ENCODE assay signal across 24 cellular contexts in genomic region chr10:29886299-29886698, GRCh38.
DNase-seq lines count a peak whose midpoint lies in the region; ATAC-seq and TF ChIP-seq lines count a peak whose summit lies in the region.
"Had no signal": no experiment of that assay in that cellular context is flagged by ENCODE, and none has a peak within 500 bp of the region (broad histone marks: within the 10 kb centered on the region; RNA-seq: fewer than 3 reads in every experiment).

No MANE protein-coding gene starts in this region.

- POLR2A ChIA-PET in Caco-2 (lab: Charles Lee) = no interaction called here

- H3K27me3 Mint-ChIP-seq in Caco-2 (ENCODE audit: insufficient read depth, unreplicated experiment) = no peaks in the 10 kb centered on the region
- H3K27me3 Mint-ChIP-seq in nephron (ENCODE audit: low read depth) = peaks cover 10% of the 10 kb centered on the region

- peak; percentile 71 for ATAC-seq in body of pancreas
- peak; percentile 19 for ATAC-seq in stimulated activated effector memory CD8-positive, alpha-beta T cell treated with anti-CD3 and anti-CD28 coated beads, Interleukin-12 subunit alpha, Interleukin-12 subunit beta, amount 100 ng/mL, for 72 hours
- ATAC-seq: K562, PC-3 had no signal

- H3K4me3 ChIP-seq in Caco-2 (ENCODE audit: low read depth, low read length) (no peak overlapping the region), body of pancreas (no peak overlapping the region), suprapubic skin (no peak overlapping the region), adrenal gland (no peak overlapping the region)
- H3K4me3 ChIP-seq: K562 had no signal

- H3K36me3 Mint-ChIP-seq in Caco-2 (ENCODE audit: insufficient read depth, unreplicated experiment) (no peaks in the 10 kb centered on the region), nephron (ENCODE audit: low read depth) (no peaks in the 10 kb centered on the region)
- H3K36me3 Mint-ChIP-seq in stimulated activated effector memory CD8-positive, alpha-beta T cell treated with anti-CD3 and anti-CD28 coated beads, Interleukin-12 subunit alpha, Interleukin-12 subunit beta, amount 100 ng/mL, for 72 hours = no peaks in the 10 kb centered on the region
- H3K36me3 Mint-ChIP-seq: CD14-positive monocyte; CD8-positive, alpha-beta memory T cell had no signal

- TF ChIP-seq CTCF in Caco-2 (IDR thresholded peaks at IDR 0.05; ENCODE audit: insufficient read depth in 1 of 2, low read depth in 1 of 2, low read length in 1 of 2, severe bottlenecking in 1 of 2, unreplicated experiment in 1 of 2) (no peak), body of pancreas (IDR thresholded peaks at IDR 0.05) (no peak), nephron (IDR thresholded peaks at IDR 0.05; ENCODE audit: unreplicated experiment in 3 of 3) (no peak), suprapubic skin (IDR thresholded peaks at IDR 0.05) (no peak), adrenal gland (IDR thresholded peaks at IDR 0.05) (no peak)

- H3K4me1 ChIP-seq in Caco-2 (peaks cover 36% of the 10 kb centered on the region), body of pancreas (no peaks in the 10 kb centered on the region), suprapubic skin (peaks cover 8% of the 10 kb centered on the region), adrenal gland (replicated peaks in 1 of 2) (no peaks in the 10 kb centered on the region)
- H3K4me1 ChIP-seq: BE2C had no signal

- TF ChIP-seq POLR2A in body of pancreas (IDR thresholded peaks at IDR 0.05) (no peak), suprapubic skin (IDR thresholded peaks at IDR 0.05) (no peak), adrenal gland (IDR thresholded peaks at IDR 0.05) (no peak)

- DNase-seq in Caco-2 (no peak), body of pancreas (no peak), suprapubic skin (ENCODE audit: low spot score in 2 of 2) (no peak), head of caudate nucleus (no peak), adrenal gland (no peak)
- no peak for DNase-seq in stimulated activated effector memory CD8-positive, alpha-beta T cell treated with anti-CD3 and anti-CD28 coated beads, Interleukin-12 subunit alpha, Interleukin-12 subunit beta, amount 100 ng/mL, for 72 hours (ENCODE audit: low spot score in 2 of 2)
- DNase-seq: 8988T; ACHN; BE2C; Calu3; CD8-positive, alpha-beta memory T cell; DMS153; DND-41; Kasumi-1; NCI-H1092 treated with DMSO at 0.1 percent for 48 hours; NCI-H1436; NCI-H2029; NCI-H446; NCI-H524 treated with DMSO at 0.1 percent for 48 hours; NCI-H774; PC-3 had no signal

- no peak overlapping the region for H3K4me3 Mint-ChIP-seq in Caco-2 (ENCODE audit: unreplicated experiment)
- H3K4me3 Mint-ChIP-seq in nephron = no peak overlapping the region
- H3K4me3 Mint-ChIP-seq in stimulated activated effector memory CD8-positive, alpha-beta T cell treated with anti-CD3 and anti-CD28 coated beads, Interleukin-12 subunit alpha, Interleukin-12 subunit beta, amount 100 ng/mL, for 72 hours = no peak overlapping the region
- H3K4me3 Mint-ChIP-seq: CD14-positive monocyte; CD8-positive, alpha-beta memory T cell had no signal

- 70 to 78% methylated on average over 3 of the region's 3 CpGs for WGBS in body of pancreas, 2 donors
- 89% methylated on average over 3 of the region's 3 CpGs for WGBS in suprapubic skin
- 77 to 88% (median 81%) methylated on average over 3 of the region's 3 CpGs for WGBS in adrenal gland, 4 donors

- no peaks in the 10 kb centered on the region for H3K9me3 Mint-ChIP-seq in Caco-2 (ENCODE audit: unreplicated experiment)
- no peaks in the 10 kb centered on the region for H3K9me3 Mint-ChIP-seq in nephron
- no peaks in the 10 kb centered on the region for H3K9me3 Mint-ChIP-seq in stimulated activated effector memory CD8-positive, alpha-beta T cell treated with anti-CD3 and anti-CD28 coated beads, Interleukin-12 subunit alpha, Interleukin-12 subunit beta, amount 100 ng/mL, for 72 hours
- H3K9me3 Mint-ChIP-seq: CD14-positive monocyte; CD8-positive, alpha-beta memory T cell had no signal

- H3K4me1 Mint-ChIP-seq in Caco-2 (ENCODE audit: low read depth, unreplicated experiment) = peaks cover 25% of the 10 kb centered on the region
- peaks cover 32% of the 10 kb centered on the region for H3K4me1 Mint-ChIP-seq in nephron
- no peaks in the 10 kb centered on the region for H3K4me1 Mint-ChIP-seq in stimulated activated effector memory CD8-positive, alpha-beta T cell treated with anti-CD3 and anti-CD28 coated beads, Interleukin-12 subunit alpha, Interleukin-12 subunit beta, amount 100 ng/mL, for 72 hours
- H3K4me1 Mint-ChIP-seq: CD14-positive monocyte; CD8-positive, alpha-beta memory T cell had no signal

- H3K36me3 ChIP-seq in Caco-2 (ENCODE audit: control insufficient read depth, insufficient read depth, low read length) = no peaks in the 10 kb centered on the region
- no peaks in the 10 kb centered on the region for H3K36me3 ChIP-seq in body of pancreas (replicated peaks in 1 of 2; ENCODE audit: insufficient read depth in 1 of 2, low read depth in 2 of 2)
- no peaks in the 10 kb centered on the region for H3K36me3 ChIP-seq in suprapubic skin
- no peaks in the 10 kb centered on the region for H3K36me3 ChIP-seq in adrenal gland (replicated peaks in 1 of 2)
- H3K36me3 ChIP-seq: BE2C had no signal

- H3K27me3 ChIP-seq in Caco-2 (replicated peaks; ENCODE audit: control insufficient read depth, insufficient read depth, low read length) (no peaks in the 10 kb centered on the region), body of pancreas (no peaks in the 10 kb centered on the region), suprapubic skin (no peaks in the 10 kb centered on the region), adrenal gland (no peaks in the 10 kb centered on the region)
- H3K27me3 ChIP-seq: BE2C had no signal

- H3K27ac Mint-ChIP-seq in Caco-2 (ENCODE audit: unreplicated experiment) (peak overlapping the region; percentile 3), nephron (peak overlapping the region; percentile 32 to 69 (median 67))
- no peak overlapping the region for H3K27ac Mint-ChIP-seq in stimulated activated effector memory CD8-positive, alpha-beta T cell treated with anti-CD3 and anti-CD28 coated beads, Interleukin-12 subunit alpha, Interleukin-12 subunit beta, amount 100 ng/mL, for 72 hours
- H3K27ac Mint-ChIP-seq: CD8-positive, alpha-beta memory T cell had no signal

- H3K9me3 ChIP-seq in Caco-2 (no peaks in the 10 kb centered on the region), body of pancreas (no peaks in the 10 kb centered on the region), suprapubic skin (no peaks in the 10 kb centered on the region), adrenal gland (replicated peaks in 1 of 3) (no peaks in the 10 kb centered on the region)
- H3K9me3 ChIP-seq: BE2C had no signal

- CTCF ChIA-PET in Caco-2 (lab: Charles Lee) = no interaction called here

- no peak for TF ChIP-seq EP300 in suprapubic skin (IDR thresholded peaks at IDR 0.05)

- H3K27ac ChIP-seq in body of pancreas (no peak overlapping the region), suprapubic skin (no peak overlapping the region), adrenal gland (no peak overlapping the region)

- BruUV-seq in Caco-2 (replicated peaks; lab: Mats Ljungman, UMichigan) = no TSS peak

- intact Hi-C loops in Caco-2 (cut with micrococcal nuclease; ENCODE audit: unreplicated experiment) = no loop called here
- intact Hi-C loops in body of pancreas (cut with DNase I) = no loop called here
- intact Hi-C loops in head of caudate nucleus (cut with DNase I) = no loop called here
- intact Hi-C loops in adrenal gland (cut with DNase I) = no loop called here
